ENCODE assay signal across 33 cellular contexts in genomic region chr11:27535103-27535502, GRCh38.
"Had no signal": no experiment of that assay in that cellular context is flagged by ENCODE, and none has a peak within 500 bp of the region (broad histone marks: within the 10 kb centered on the region; RNA-seq: fewer than 3 reads in every experiment).

No MANE protein-coding gene starts in this region.

- DNase-seq: Karpas-422, Kasumi-1, KG1, MG63, MM.1S, MV-4-11, NCI-H1048, NCI-H1092, NCI-H1092 treated with DMSO at 0.1 percent for 48 hours, NCI-H1105, NCI-H1105 treated with DMSO at 0.1 percent for 48 hours, NCI-H1417, NCI-H1417 treated with DMSO at 0.1 percent for 48 hours, NCI-H1436, NCI-H1436 treated with DMSO at 0.1 percent for 48 hours, NCI-H146, NCI-H1694, NCI-H1694 treated with DMSO at 0.1 percent for 48 hours, NCI-H187, NCI-H187 treated with DMSO at 0.1 percent for 48 hours, NCI-H1930, NCI-H2029, NCI-H2029 treated with DMSO at 0.1 percent for 48 hours, NCI-H2081, NCI-H2081 treated with DMSO at 0.1 percent for 48 hours, NCI-H2107, NCI-H2171, NCI-H2171 treated with DMSO at 0.1 percent for 48 hours, NCI-H2227 treated with DMSO at 0.1 percent for 48 hours, NCI-H226, NCI-H345, NCI-H446, NCI-H446 treated with DMSO at 0.1 percent for 48 hours had no signal
